ENCODE assay signal across 13 cellular contexts in the genomic region with DNA sequence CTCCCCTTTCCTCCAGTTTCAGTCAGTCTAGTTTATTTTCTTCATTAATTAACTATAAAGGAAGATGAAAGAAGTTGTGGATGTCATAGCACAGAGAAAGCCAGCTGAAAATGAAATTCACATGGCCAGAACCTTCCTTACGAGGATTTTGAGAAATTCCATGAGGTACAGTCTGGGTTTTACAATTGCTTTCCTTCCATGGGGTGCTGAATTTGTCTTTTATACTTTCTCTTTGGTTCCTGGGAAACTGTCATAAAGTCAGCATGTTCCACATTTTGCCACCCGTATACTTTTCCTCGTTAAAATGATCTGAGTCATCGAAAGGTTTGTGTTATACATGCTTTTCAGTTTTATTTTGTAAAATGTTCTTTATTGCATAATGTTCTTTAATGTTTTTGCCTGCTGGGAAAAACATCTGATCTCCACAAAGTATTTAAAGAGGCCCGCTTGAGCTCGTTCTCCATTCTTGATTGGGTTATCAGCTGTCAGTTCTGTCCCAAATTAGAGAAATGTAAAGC.
DNase-seq lines count a peak whose midpoint lies in the region; ATAC-seq and TF ChIP-seq lines count a peak whose summit lies in the region.
"Had no signal": no experiment of that assay in that cellular context is flagged by ENCODE, and none has a peak within 500 bp of the region (broad histone marks: within the 10 kb centered on the region; RNA-seq: fewer than 3 reads in every experiment).

No MANE protein-coding gene starts in this region.

- 25 to 28% methylated on average over 6 of the region's 6 CpGs for WGBS in GM23248 (ENCODE audit: low coverage in 1 of 2, low lambda C conversion rate in 2 of 2, missing lambda C conversion rate in 2 of 2), 2 experiments
- WGBS in trophoblast cell (ENCODE audit: extremely low coverage, insufficient coverage, insufficient read length) = no CpG with 5 or more reads among the region's 6 CpGs

- H3K4me2 ChIP-seq in GM23248 (ENCODE audit: unreplicated experiment) = peak overlapping the region; percentile 20
- H3K4me2 ChIP-seq in trophoblast cell (ENCODE audit: low read length) = no peak overlapping the region
- H3K4me2 ChIP-seq: BLaER1 had no signal

- H3K4me1 ChIP-seq in GM23248 (ENCODE audit: insufficient read depth) = no peaks in the 10 kb centered on the region
- H3K4me1 ChIP-seq in adipocyte (ENCODE audit: control insufficient read depth, insufficient read depth, low read length) = no peaks in the 10 kb centered on the region
- H3K4me1 ChIP-seq in trophoblast cell (ENCODE audit: control insufficient read depth in 1 of 2, insufficient read depth in 2 of 2, low read length in 2 of 2) = peaks cover 0 to 2% of the 10 kb centered on the region in 2 experiments

- TF ChIP-seq CTCF in AG10803 (conservative IDR thresholded peaks at IDR 0.05; ENCODE audit: low read length) = no peak
- TF ChIP-seq CTCF in brain microvascular endothelial cell (IDR thresholded peaks at IDR 0.05; ENCODE audit: low read depth, low read length, missing control alignments) = no peak

- DNase-seq in AG10803 (ENCODE audit: low read depth) (peak; percentile 36), GM23248 (peak; percentile 48), adipocyte (ENCODE audit: low read depth) (peak; percentile 32), trophoblast cell (peak; percentile 32 to 61), brain microvascular endothelial cell (no peak)
- DNase-seq in activated CD8-positive, alpha-beta memory T cell treated with anti-CD3 and anti-CD28 coated beads, Interleukin-2, amount 50 U/mL, for 48 hours = no peak
- DNase-seq: CD8-positive, alpha-beta memory T cell; DMS53 had no signal

- H4K91ac ChIP-seq in trophoblast cell (ENCODE audit: low read depth, low read length) = no peak overlapping the region

- no peak overlapping the region for H4K8ac ChIP-seq in trophoblast cell (ENCODE audit: low read depth, low read length)

- H3K27me3 ChIP-seq in GM23248 (replicated peaks; ENCODE audit: insufficient read depth) = no peaks in the 10 kb centered on the region
- peaks cover 26% of the 10 kb centered on the region for H3K27me3 ChIP-seq in adipocyte (replicated peaks; ENCODE audit: control insufficient read depth, insufficient read depth, low read length)
- no peaks in the 10 kb centered on the region for H3K27me3 ChIP-seq in trophoblast cell (ENCODE audit: insufficient read depth, low read length)
- no peaks in the 10 kb centered on the region for H3K27me3 ChIP-seq in brain microvascular endothelial cell (replicated peaks)
- H3K27me3 ChIP-seq: BLaER1 had no signal

- no peak overlapping the region for H3K18ac ChIP-seq in trophoblast cell (ENCODE audit: low read length)

- H3K9me2 ChIP-seq in GM23248 (ENCODE audit: insufficient read depth) = no peaks in the 10 kb centered on the region

- H3K9ac ChIP-seq in GM23248 (no peak overlapping the region), adipocyte (ENCODE audit: low read length) (no peak overlapping the region), trophoblast cell (ENCODE audit: low read length) (no peak overlapping the region)
- H3K9ac ChIP-seq: BLaER1 had no signal

- H3K4me3 ChIP-seq in AG10803 (ENCODE audit: low read length) = no peak overlapping the region
- H3K4me3 ChIP-seq in GM23248 = no peak overlapping the region
- no peak overlapping the region for H3K4me3 ChIP-seq in adipocyte (ENCODE audit: low read length)
- no peak overlapping the region for H3K4me3 ChIP-seq in trophoblast cell (ENCODE audit: low read depth, low read length)
- H3K4me3 ChIP-seq in brain microvascular endothelial cell (ENCODE audit: low read depth, low read length) = no peak overlapping the region
- H3K4me3 ChIP-seq: BLaER1, K562 had no signal

- H3K79me2 ChIP-seq in GM23248 (ENCODE audit: insufficient read depth) (no peaks in the 10 kb centered on the region), trophoblast cell (ENCODE audit: control insufficient read depth, insufficient read depth, low read length, poor library complexity) (no peaks in the 10 kb centered on the region)

- H4K20me1 ChIP-seq in GM23248 (ENCODE audit: insufficient read depth) = no peaks in the 10 kb centered on the region
- H4K20me1 ChIP-seq: BLaER1 had no signal

- H3K27ac ChIP-seq in GM23248 (no peak overlapping the region), trophoblast cell (ENCODE audit: low read depth, low read length) (no peak overlapping the region), brain microvascular endothelial cell (no peak overlapping the region)
- H3K27ac ChIP-seq: BLaER1, HL-60 had no signal

- H4K12ac ChIP-seq in trophoblast cell (ENCODE audit: low read depth, low read length) = no peak overlapping the region

- H2AK5ac ChIP-seq in trophoblast cell (ENCODE audit: low read length) = no peak overlapping the region

- H3F3A ChIP-seq in GM23248 (ENCODE audit: insufficient read depth) = 0 out of 2 replicates have a peak, but pooled peaks cover 7% of the 10 kb centered on the region

- no peak overlapping the region for H3K14ac ChIP-seq in trophoblast cell (ENCODE audit: low read length)

- H3K36me3 ChIP-seq in GM23248 (ENCODE audit: low read depth) = no peaks in the 10 kb centered on the region
- H3K36me3 ChIP-seq in adipocyte (ENCODE audit: control insufficient read depth, insufficient read depth, low read length, severe bottlenecking) = no peaks in the 10 kb centered on the region
- H3K36me3 ChIP-seq in trophoblast cell (ENCODE audit: control insufficient read depth in 1 of 2, insufficient read depth in 2 of 2, low read length in 2 of 2) = peaks cover 8 to 11% of the 10 kb centered on the region in 2 experiments
- H3K36me3 ChIP-seq in brain microvascular endothelial cell (replicated peaks) = no peaks in the 10 kb centered on the region
- H3K36me3 ChIP-seq: BLaER1 had no signal

- H2AFZ ChIP-seq in GM23248 (no peak overlapping the region), trophoblast cell (ENCODE audit: insufficient read depth, low read length, poor library complexity) (no peak overlapping the region)

- H2BK12ac ChIP-seq in trophoblast cell (ENCODE audit: low read length) = no peak overlapping the region

- in situ Hi-C loops in GM23248 (cut with MboI) = loop anchor here (10.0 to 25.0 kb wide), 2 partner anchors 96 to 223 kb away; no protein-coding TSS in a partner anchor
- in situ Hi-C loops in brain microvascular endothelial cell (cut with HindIII; ENCODE audit: low pct_ligation_motif_present, low sequenced_read_pairs) = no loop called here

- no peaks in the 10 kb centered on the region for H3K9me3 ChIP-seq in GM23248 (ENCODE audit: low read depth)
- H3K9me3 ChIP-seq in adipocyte (ENCODE audit: control insufficient read depth, low read length) = no peaks in the 10 kb centered on the region
- no peaks in the 10 kb centered on the region for H3K9me3 ChIP-seq in trophoblast cell (ENCODE audit: insufficient read depth, low read depth, low read length)
- H3K9me3 ChIP-seq: BLaER1 had no signal

- H3K79me1 ChIP-seq in trophoblast cell (ENCODE audit: low read length) = no peaks in the 10 kb centered on the region

- no peak overlapping the region for H2BK5ac ChIP-seq in trophoblast cell (ENCODE audit: low read depth, low read length, poor library complexity)

- H3K4ac ChIP-seq in trophoblast cell (ENCODE audit: low read depth, low read length) = no peak overlapping the region

- no peak for ATAC-seq in GM21360 (IDR thresholded peaks at IDR 0.05; ENCODE audit: unreplicated experiment)
- ATAC-seq: HCT116, K562 had no signal

- H3K23ac ChIP-seq in trophoblast cell (ENCODE audit: low read length) = no peak overlapping the region

- no peak overlapping the region for H2BK120ac ChIP-seq in trophoblast cell (ENCODE audit: insufficient read depth, low read length, poor library complexity)

Comparison
In these comparisons a context has a peak if more than half of its experiments do, and no peak if none do; other contexts are left out.
1. DNase-seq: peak in AG10803 (single experiment), GM23248 (single experiment), adipocyte (single experiment) and trophoblast cell (2 of 2); none in activated CD8-positive, alpha-beta memory T cell treated with anti-CD3 and anti-CD28 coated beads, Interleukin-2, amount 50 U/mL, for 48 hours (single experiment) and brain microvascular endothelial cell (single experiment).